Comparison of ENCODE assay signal across 15 cellular contexts in genomic region chr18:44654555-44654954, GRCh38. TPM values are rescaled to one million over a fixed set of nuclear protein-coding genes. Genes with fewer than 3 reads are reported as not detected.
DNase-seq lines count a peak whose midpoint lies in the region; ATAC-seq and TF ChIP-seq lines count a peak whose summit lies in the region.
"Had no signal": no experiment of that assay in that cellular context is flagged by ENCODE, and none has a peak within 500 bp of the region (broad histone marks: within the 10 kb centered on the region; RNA-seq: fewer than 3 reads in every experiment).

No MANE protein-coding gene starts in this region.

- H3K27me3 ChIP-seq in lower lobe of right lung (ENCODE audit: low read depth) = no peaks in the 10 kb centered on the region
- H3K27me3 ChIP-seq: BLaER1 had no signal

- no peaks in the 10 kb centered on the region for H3K36me3 ChIP-seq in lower lobe of right lung
- H3K36me3 ChIP-seq: BLaER1 had no signal

- H3K4me1 ChIP-seq in lower lobe of right lung = no peaks in the 10 kb centered on the region
- H3K4me1 ChIP-seq: BLaER1 had no signal

- peak; percentile 39 to 66 for ATAC-seq in lower lobe of right lung
- ATAC-seq: activated CD4-positive, alpha-beta T cell treated with anti-CD3 and anti-CD28 coated beads for 36 hours; naive thymus-derived CD4-positive, alpha-beta T cell had no signal

- no peak for TF ChIP-seq CTCF in choroid plexus epithelial cell (conservative IDR thresholded peaks at IDR 0.05; ENCODE audit: low read depth, low read length)
- no peak for TF ChIP-seq CTCF in lower lobe of right lung (IDR thresholded peaks at IDR 0.05)

- H3K9me3 ChIP-seq in lower lobe of right lung = no peaks in the 10 kb centered on the region
- H3K9me3 ChIP-seq: BLaER1 had no signal

- H3K4me3 ChIP-seq in choroid plexus epithelial cell (ENCODE audit: low read depth, low read length) = no peak overlapping the region
- no peak overlapping the region for H3K4me3 ChIP-seq in lower lobe of right lung
- H3K4me3 ChIP-seq: BLaER1 had no signal

- intact Hi-C loops in lower lobe of right lung (cut with DNase I) (no loop called here), posterior cingulate gyrus (cut with DNase I) (no loop called here)

- DNase-seq in AG08395 (ENCODE audit: low spot score) (peak; percentile 86), LHCN-M2 (ENCODE audit: low read depth) (peak; percentile 76), choroid plexus epithelial cell (ENCODE audit: low read depth) (peak; percentile 74), lower lobe of right lung (no peak), posterior cingulate gyrus (no peak), amygdala (lab: John Stamatoyannopoulos, UW) (no peak), pons (ENCODE audit: low spot score) (no peak)
- no peak for DNase-seq in activated effector memory CD4-positive, alpha-beta T cell treated with anti-CD3 and anti-CD28 coated beads, Interleukin-2, amount 50 U/mL, for 16 hours
- DNase-seq: activated CD4-positive, alpha-beta T cell treated with anti-CD3 and anti-CD28 coated beads for 36 hours; HCEC 1CT; naive thymus-derived CD4-positive, alpha-beta T cell; NCI-H510A treated with DMSO at 0.1 percent for 48 hours; SIG-M5; stimulated activated naive CD4-positive, alpha-beta T cell had no signal

- H3K27ac ChIP-seq in lower lobe of right lung = no peak overlapping the region
- H3K27ac ChIP-seq: BLaER1 had no signal

RNA-seq across cellular contexts. Expression of gene SETBP1, which starts 26.1 kb away (rescaled TPM):
- total RNA-seq in LHCN-M2 (2014; rRNA removed) = 0.77 and 1.6 TPM in 2 replicates
- 0.32 TPM for polyA plus RNA-seq in LHCN-M2 (2012)
- 25.8 TPM for total RNA-seq in lower lobe of right lung
- polyA plus RNA-seq: naive thymus-derived CD4-positive, alpha-beta T cell had no signal

Comparison
In these comparisons a context has a peak if more than half of its experiments do, and no peak if none do; other contexts are left out.
1. DNase-seq: peak in AG08395 (single experiment), LHCN-M2 (single experiment) and choroid plexus epithelial cell (single experiment); none in lower lobe of right lung (single experiment), activated effector memory CD4-positive, alpha-beta T cell treated with anti-CD3 and anti-CD28 coated beads, Interleukin-2, amount 50 U/mL, for 16 hours (single experiment), posterior cingulate gyrus (0 of 10), amygdala (0 of 56) and pons (single experiment).
2. RNA of gene SETBP1, which starts 26.1 kb away (total RNA-seq): 25.8 TPM in lower lobe of right lung (single experiment); 0.77 to 1.6 TPM in LHCN-M2; every median in the first group is over 10 times any median in the second.